In the genomic region with DNA sequence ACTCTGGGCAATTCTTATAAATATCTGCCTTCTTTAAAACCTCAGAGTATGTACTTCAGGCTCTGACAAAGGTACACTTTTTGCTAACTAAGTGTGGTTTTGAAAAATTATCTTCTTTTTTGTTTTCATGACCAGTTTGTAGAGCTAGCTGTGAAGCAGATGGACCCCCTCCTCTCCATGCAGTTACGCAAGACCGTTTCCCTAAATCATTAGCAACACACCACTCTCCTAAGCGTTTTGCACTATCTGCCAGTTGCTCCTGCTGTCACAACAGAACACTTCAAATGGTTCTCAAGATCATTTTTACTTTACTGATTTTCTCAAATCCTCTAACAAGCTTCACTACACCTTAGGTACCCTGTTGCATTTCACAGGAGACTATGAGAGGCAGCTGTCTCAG, we compare ENCODE assay signal across 1 cellular context.
A peak's percentile ranks its signal among the peaks of the same experiment; 100 is the strongest.
TF ChIP-seq lines count a peak whose summit lies in the region.

No MANE protein-coding gene starts in this region.

TF ChIP-seq in H1, 55 proteins besides CTCF, POLR2A, EP300 and RAD21:
- TF ChIP-seq TEAD4 (IDR thresholded peaks at IDR 0.05; ENCODE audit: low read depth, low read length) (no peak), CEBPB (IDR thresholded peaks at IDR 0.05; ENCODE audit: low read depth, low read length) (peak; percentile 95)
